8 cellular contexts compared by ENCODE assay signal in the genomic region with DNA sequence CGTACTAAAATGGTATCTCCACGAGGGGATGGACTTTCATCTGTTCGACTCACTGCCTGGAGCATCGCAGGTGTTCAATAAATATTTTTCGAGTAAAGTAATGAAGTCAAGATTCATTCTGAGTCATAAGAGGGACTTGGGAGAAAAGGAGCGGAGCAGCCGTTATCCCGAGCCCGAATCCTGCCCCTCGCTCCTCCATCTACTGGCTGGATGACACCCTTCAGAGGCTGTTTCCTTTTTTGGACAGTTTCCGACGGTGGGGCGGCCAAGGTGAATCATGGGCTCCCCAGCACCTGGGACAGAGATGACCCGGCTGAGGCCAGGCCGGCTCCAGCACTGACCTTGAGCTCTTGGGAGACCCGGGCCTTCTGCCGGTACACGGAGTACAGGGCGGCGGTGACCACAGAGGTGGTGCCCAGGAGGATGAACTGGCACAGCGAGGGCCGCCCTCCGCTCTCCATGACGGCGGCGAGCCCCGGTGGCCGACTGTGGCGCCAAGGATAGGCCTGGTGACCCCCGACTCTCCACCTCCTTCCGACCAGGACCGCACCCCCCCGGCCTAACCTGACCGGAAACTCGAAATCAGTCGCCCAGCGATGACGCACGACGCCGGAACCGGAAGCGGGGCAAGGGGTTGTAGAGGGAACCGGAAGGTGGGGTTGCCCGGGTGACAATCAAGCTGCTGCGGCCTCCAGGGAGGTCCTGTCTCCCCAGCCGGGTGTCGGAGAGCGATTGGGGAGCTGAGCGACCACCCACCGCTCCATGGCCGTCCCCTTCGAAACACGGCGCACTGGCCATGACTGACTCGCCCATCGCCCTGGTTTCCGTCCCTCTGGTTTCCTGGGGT. TPM values are rescaled to one million over a fixed set of nuclear protein-coding genes. Genes with fewer than 3 reads are reported as not detected.
DNase-seq lines count a peak whose midpoint lies in the region; ATAC-seq and TF ChIP-seq lines count a peak whose summit lies in the region.

TSS of gene MUL1 (minus strand) at position 588 of the 847 bp plus-strand sequence. CDS start at position 461, 127 bp downstream.

- H3K4me1 ChIP-seq in OCI-LY1 (ENCODE audit: insufficient read depth, low read length, severe bottlenecking) (peaks cover 29% of the 10 kb centered on the region), mesodermal cell (ENCODE audit: control insufficient read depth, insufficient read depth, low read length, poor library complexity, severe bottlenecking) (no peaks in the 10 kb centered on the region)

- H3K4me2 ChIP-seq in OCI-LY1 (ENCODE audit: low read length): peak within 1 kb of the TSS; percentile 100

- H3K4me3 ChIP-seq in OCI-LY1 (ENCODE audit: low read depth, low read length, poor library complexity, severe bottlenecking): peak within 1 kb of the TSS; percentile 99
- H3K4me3 ChIP-seq in mesodermal cell (ENCODE audit: extremely low read depth, insufficient read depth, low read length, poor library complexity, severe bottlenecking): peak within 1 kb of the TSS; percentile 92

- 1% methylated on average over 33 to 53 of the region's 58 CpGs for WGBS in mesodermal cell (ENCODE audit: insufficient coverage in 2 of 2), 2 experiments

- in situ Hi-C loops in endometrial microvascular endothelial cells (cut with HindIII; ENCODE audit: inconsistent ontology term, low pct_unique_long_range_greater_than_20kb, low sequenced_read_pairs): no loop called here

- no peaks in the 10 kb centered on the region for H3K27me3 ChIP-seq in OCI-LY1 (ENCODE audit: insufficient read depth, low read length)

- peak; percentile 85 for ATAC-seq in GM21423 (IDR thresholded peaks at IDR 0.05; ENCODE audit: unreplicated experiment)

- peak within 1 kb of the TSS; percentile 51; the same call in 1 of the 2 replicates for H2AFZ ChIP-seq in OCI-LY1 (ENCODE audit: low read length)

- no peaks in the 10 kb centered on the region for H4K20me1 ChIP-seq in OCI-LY1 (ENCODE audit: insufficient read depth, low read length)

- no peaks in the 10 kb centered on the region for H3F3A ChIP-seq in OCI-LY1 (ENCODE audit: insufficient read depth, low read length)

- peaks cover 14% of the 10 kb centered on the region for H3K79me2 ChIP-seq in OCI-LY1 (ENCODE audit: insufficient read depth, low read length)

- H3K9me3 ChIP-seq in OCI-LY1 (ENCODE audit: low read length) (no peaks in the 10 kb centered on the region), mesodermal cell (ENCODE audit: control insufficient read depth, low read length) (no peaks in the 10 kb centered on the region)

- DNase-seq in COLO829 (ENCODE audit: low spot score): peak; percentile 95
- DNase-seq in HuH-7 (ENCODE audit: low spot score): peak; percentile 86
- peak; percentile 95 for DNase-seq in activated CD8-positive, alpha-beta memory T cell treated with anti-CD3 and anti-CD28 coated beads, Interleukin-2, amount 50 U/mL, for 4 hours
- peak; percentile 96 for DNase-seq in stimulated activated CD8-positive, alpha-beta memory T cell treated with anti-CD3 and anti-CD28 coated beads, Interleukin-15, amount 100 ng/mL, for 24 hours (ENCODE audit: low read depth)

- H3K9me2 ChIP-seq in OCI-LY1 (ENCODE audit: low read depth, low read length): no peaks in the 10 kb centered on the region

- H3K9ac ChIP-seq in OCI-LY1 (ENCODE audit: low read length): peak within 1 kb of the TSS; percentile 92

- no peaks in the 10 kb centered on the region for H3K36me3 ChIP-seq in OCI-LY1 (ENCODE audit: insufficient read depth, low read length)
- H3K36me3 ChIP-seq in mesodermal cell (ENCODE audit: control insufficient read depth, insufficient read depth, low read length): peaks cover 11% of the 10 kb centered on the region

- H3K27ac ChIP-seq in OCI-LY1 (ENCODE audit: low read depth, low read length, poor library complexity, severe bottlenecking) (no peak within 1 kb of the TSS), mesodermal cell (ENCODE audit: low read depth, low read length, severe bottlenecking) (peak within 1 kb of the TSS; percentile 24)

- no peak for TF ChIP-seq CTCF in OCI-LY1 (IDR thresholded peaks at IDR 0.05; ENCODE audit: low read length)

RNA-seq across cellular contexts. Expression of gene MUL1, which starts in this region (rescaled TPM):
- 32.7 TPM for total RNA-seq in endometrial microvascular endothelial cells (ENCODE audit: inconsistent ontology term)
- 19.9 TPM for polyA plus RNA-seq in mesodermal cell (2013, experiment 1 of 2)
- 16.1 TPM for polyA plus RNA-seq in mesodermal cell (2013, experiment 2 of 2)
